ENCODE assay signal across 8 cellular contexts in the genomic region with DNA sequence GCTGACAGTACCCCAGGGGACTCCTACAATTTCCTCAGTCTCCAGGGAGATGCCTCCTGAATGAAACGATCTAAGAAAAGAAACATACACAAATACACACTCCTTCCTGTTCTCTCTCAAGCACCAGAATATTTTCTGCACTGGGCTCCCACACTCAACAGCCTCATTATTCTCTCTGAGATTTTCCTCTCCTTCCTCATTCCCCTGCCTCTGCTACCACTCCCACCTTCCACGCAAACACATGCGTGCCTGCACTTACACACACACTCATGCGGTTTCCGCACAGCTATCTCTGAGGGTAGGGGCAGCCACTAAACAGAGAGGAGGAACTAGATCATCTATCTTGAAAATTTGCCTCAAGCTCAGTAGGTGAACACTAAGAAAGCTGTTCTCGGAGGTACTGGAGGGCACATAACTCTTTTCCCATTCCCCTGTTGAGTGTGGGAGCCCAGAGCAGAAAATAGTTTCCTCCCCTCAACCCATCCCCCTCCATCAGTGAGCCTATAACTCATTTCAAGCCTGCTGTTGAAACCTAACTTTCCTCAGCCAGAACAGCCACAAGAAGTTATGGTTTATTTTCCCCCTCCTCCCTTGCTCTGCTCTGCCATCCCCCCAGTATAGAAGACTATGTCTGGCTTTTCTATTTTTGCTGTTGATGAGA.
A peak's percentile ranks its signal among the peaks of the same experiment; 100 is the strongest.
DNase-seq lines count a peak whose midpoint lies in the region; ATAC-seq and TF ChIP-seq lines count a peak whose summit lies in the region.

No MANE protein-coding gene starts in this region.

- DNase-seq in stimulated activated CD4-positive, alpha-beta T cell treated with anti-CD3 and anti-CD28 coated beads, Interleukin-2, amount 100 ng/mL, for 24 hours: peak; percentile 33 to 39
- no peak for DNase-seq in stimulated activated CD4-positive, alpha-beta T cell treated with anti-CD3 and anti-CD28 coated beads, Interleukin-1b, Interleukin-23, amount 100 ng/mL, for 48 hours
- DNase-seq in SK-N-MC (ENCODE audit: low read depth, low spot score) (peak; percentile 91), erythroblast (lab: John Stamatoyannopoulos, UW) (peak; percentile 4 to 8), iPS-NIHi7 (ENCODE audit: extremely low spot score) (no peak), GM03348 (ENCODE audit: low spot score) (no peak)
- DNase-seq in stimulated activated naive CD8-positive, alpha-beta T cell treated with anti-CD3 and anti-CD28 coated beads, Interleukin-15, Interleukin-2, amounts not matched to agents 100 U/mL and 50 U/mL, for 24 hours: peak; percentile 53

- no peak for TF ChIP-seq POLR2A in erythroblast (IDR thresholded peaks at IDR 0.05; ENCODE audit: low read length)

- no peaks in the 10 kb centered on the region for H3K9me3 ChIP-seq in SK-N-MC (ENCODE audit: low read depth, low read length)

- peak overlapping the region; percentile 60 for H3K9ac ChIP-seq in SK-N-MC (ENCODE audit: insufficient read length)

- ATAC-seq in HG02981 (IDR thresholded peaks at IDR 0.05; ENCODE audit: unreplicated experiment): peak; percentile 74
- peak; percentile 87 for ATAC-seq in stimulated activated naive CD8-positive, alpha-beta T cell treated with anti-CD3 and anti-CD28 coated beads, Interleukin-15, Interleukin-2, amounts not matched to agents 100 U/mL and 50 U/mL, for 24 hours

- no peaks in the 10 kb centered on the region for H3K36me3 ChIP-seq in SK-N-MC (ENCODE audit: insufficient read depth, low read length)

- peak overlapping the region; percentile 77 for H3K4me3 ChIP-seq in SK-N-MC

- H3K27ac ChIP-seq in SK-N-MC: peak overlapping the region; percentile 95

Comparison
In these comparisons a context has a peak if more than half of its experiments do, and no peak if none do; other contexts are left out.
1. DNase-seq: peak in stimulated activated CD4-positive, alpha-beta T cell treated with anti-CD3 and anti-CD28 coated beads, Interleukin-2, amount 100 ng/mL, for 24 hours (2 of 2), SK-N-MC (single experiment), erythroblast (2 of 2) and stimulated activated naive CD8-positive, alpha-beta T cell treated with anti-CD3 and anti-CD28 coated beads, Interleukin-15, Interleukin-2, amounts not matched to agents 100 U/mL and 50 U/mL, for 24 hours (single experiment); none in stimulated activated CD4-positive, alpha-beta T cell treated with anti-CD3 and anti-CD28 coated beads, Interleukin-1b, Interleukin-23, amount 100 ng/mL, for 48 hours (single experiment), iPS-NIHi7 (single experiment) and GM03348 (single experiment).